Comparison of ENCODE assay signal across 8 cellular contexts in genomic region chr3:89107461-89108035, GRCh38. TPM values are rescaled to one million over a fixed set of nuclear protein-coding genes. Genes with fewer than 3 reads are reported as not detected.
A peak's percentile ranks its signal among the peaks of the same experiment; 100 is the strongest.
DNase-seq lines count a peak whose midpoint lies in the region; ATAC-seq and TF ChIP-seq lines count a peak whose summit lies in the region.

TSS of gene EPHA3 (plus strand) at chr3:89107621. CDS start at chr3:89107749, 128 bp downstream.

- H4K20me1 ChIP-seq in GM23338 (replicated peaks; ENCODE audit: insufficient read depth), result no peaks in the 10 kb centered on the region

- H3K36me3 ChIP-seq in ES-I3 (ENCODE audit: insufficient read depth, low read length) (no peaks in the 10 kb centered on the region), GM23338 (ENCODE audit: insufficient read depth) (no peaks in the 10 kb centered on the region), WERI-Rb-1 (no peaks in the 10 kb centered on the region), colonic mucosa (no peaks in the 10 kb centered on the region)

- DNase-seq in GM23338 (ENCODE audit: low spot score), result peak; percentile 84
- peak; percentile 57 for DNase-seq in KBM-7
- DNase-seq in WERI-Rb-1, result peak; percentile 86
- peak; percentile 73 for DNase-seq in colonic mucosa
- peak; percentile 65 for DNase-seq in kidney glomerular epithelial cell (lab: John Stamatoyannopoulos, UW)
- peak; percentile 14 to 46 (median 38) for DNase-seq in stimulated activated CD4-positive, alpha-beta T cell treated with anti-CD3 and anti-CD28 coated beads, Interleukin-12 subunit alpha, Interleukin-12 subunit beta, amount 100 ng/mL, for 48 hours (ENCODE audit: low read depth in 2 of 3, low spot score in 1 of 3)
- no peak for DNase-seq in cerebellar nuclear complex (lab: John Stamatoyannopoulos, UW)

- peak within 1 kb of the TSS; percentile 73 for H2AFZ ChIP-seq in GM23338

- H3K4me1 ChIP-seq in ES-I3 (ENCODE audit: insufficient read depth, low read length) (no peaks in the 10 kb centered on the region), GM23338 (ENCODE audit: insufficient read depth) (peaks cover 11% of the 10 kb centered on the region), colonic mucosa (no peaks in the 10 kb centered on the region)

- peak within 1 kb of the TSS; percentile 77 for H3K4me3 Mint-ChIP-seq in GM23338

- no peaks in the 10 kb centered on the region for H3K36me3 Mint-ChIP-seq in GM23338 (ENCODE audit: low read depth)

- H3K9me3 ChIP-seq in ES-I3 (ENCODE audit: control insufficient read depth, insufficient read depth, low read length) (no peaks in the 10 kb centered on the region), WERI-Rb-1 (ENCODE audit: severe bottlenecking) (no peaks in the 10 kb centered on the region), colonic mucosa (no peaks in the 10 kb centered on the region)

- intact Hi-C loops in colonic mucosa (cut with DNase I), result no loop called here

- H3K27me3 Mint-ChIP-seq in GM23338 (ENCODE audit: insufficient read depth, low read depth, poor library complexity), result peaks cover 13% of the 10 kb centered on the region

- H3K9ac ChIP-seq in ES-I3 (ENCODE audit: low read depth, low read length) (peak within 1 kb of the TSS; percentile 43), colonic mucosa (ENCODE audit: low read depth in 2 of 2, low read length in 2 of 2) (peak within 1 kb of the TSS in 1 of 2 donors; percentile 55)

- TF ChIP-seq CTCF in GM23338 (conservative IDR thresholded peaks at IDR 0.05; ENCODE audit: low read depth in 2 of 2) (no peak), WERI-Rb-1 (IDR thresholded peaks at IDR 0.05; ENCODE audit: low read depth, low read length) (no peak), colonic mucosa (IDR thresholded peaks at IDR 0.05) (no peak)

- H3K27ac Mint-ChIP-seq in GM23338, result no peak within 1 kb of the TSS

- ATAC-seq in GM23338, result peak; percentile 99

- H3K9me2 ChIP-seq in GM23338 (ENCODE audit: insufficient read depth), result no peaks in the 10 kb centered on the region

- H3K27me3 ChIP-seq in GM23338 (ENCODE audit: insufficient read depth), result peaks cover 44% of the 10 kb centered on the region
- no peaks in the 10 kb centered on the region for H3K27me3 ChIP-seq in WERI-Rb-1 (ENCODE audit: insufficient read depth, low read depth, severe bottlenecking)
- H3K27me3 ChIP-seq in colonic mucosa, result no peaks in the 10 kb centered on the region

- H3K4me3 ChIP-seq in GM23338, result peak within 1 kb of the TSS; percentile 51
- H3K4me3 ChIP-seq in WERI-Rb-1 (ENCODE audit: low read depth, low read length), result peak within 1 kb of the TSS; percentile 45
- H3K4me3 ChIP-seq in colonic mucosa, result peak within 1 kb of the TSS; percentile 29

- H3K27ac ChIP-seq in GM23338 (ENCODE audit: low read depth) (no peak within 1 kb of the TSS), WERI-Rb-1 (no peak within 1 kb of the TSS), colonic mucosa (no peak within 1 kb of the TSS)

- no peaks in the 10 kb centered on the region for H3K9me3 Mint-ChIP-seq in GM23338

- H3F3A ChIP-seq in GM23338 (replicated peaks; ENCODE audit: low read depth), result no peaks in the 10 kb centered on the region

- H3K4me1 Mint-ChIP-seq in GM23338, result peaks cover 9% of the 10 kb centered on the region; the same call in 2 of the 3 replicates

- H3K79me2 ChIP-seq in GM23338 (replicated peaks; ENCODE audit: insufficient read depth), result no peaks in the 10 kb centered on the region

- in situ Hi-C loops in KBM-7 (cut with MboI; ENCODE audit: low pct_unique_long_range_greater_than_20kb, low sequenced_read_pairs), result no loop called here

- peak within 1 kb of the TSS; percentile 77 for H3K4me2 ChIP-seq in GM23338

TF ChIP-seq in GM23338, 12 proteins besides CTCF, POLR2A, EP300 and RAD21 (continues in another document):
- no peak for TF ChIP-seq ZNF462 (CRISPR knock-in tag; IDR thresholded peaks at IDR 0.05)
- peak; percentile 60 for TF ChIP-seq CREB1 (CRISPR knock-in tag; IDR thresholded peaks at IDR 0.05; ENCODE audit: low read depth)
- no peak for TF ChIP-seq JUNB (IDR thresholded peaks at IDR 0.05; ENCODE audit: unreplicated experiment)
- TF ChIP-seq NANOG (IDR thresholded peaks at IDR 0.05; ENCODE audit: borderline replicate concordance), result no peak
- no peak for TF ChIP-seq ETS1 (IDR thresholded peaks at IDR 0.05)

RNA-seq across cellular contexts. Expression of gene EPHA3, which starts in this region (rescaled TPM):
- 0.21 and 0.47 TPM in 2 replicates for total RNA-seq in GM23338 (2014; rRNA removed; shearing (Covaris generic))
- 0.05 TPM in 1 of 2 replicates, not detected in the other for polyA plus RNA-seq in GM23338 (2016; fragmentation: Nextera tagmentation; extraction: Ambion mirVana)
- 1 to 10 TPM; 1.7 to 2.4 TPM for total RNA-seq in colonic mucosa

Comparison
In these comparisons a context has a peak if more than half of its experiments do, and no peak if none do; other contexts are left out.
1. Peak in DNase-seq, ATAC-seq, H3K4me3 ChIP-seq and H3K4me2 ChIP-seq in GM23338; RNA of the gene not detected or under 1 TPM.
2. DNase-seq: peak in KBM-7 (single experiment), WERI-Rb-1 (single experiment), colonic mucosa (single experiment), kidney glomerular epithelial cell (single experiment) and stimulated activated CD4-positive, alpha-beta T cell treated with anti-CD3 and anti-CD28 coated beads, Interleukin-12 subunit alpha, Interleukin-12 subunit beta, amount 100 ng/mL, for 48 hours (3 of 3); none in cerebellar nuclear complex (0 of 2).
3. Peak in every context shown above with its lines, with median percentiles within 50 percentile points of each other: H3K4me3 ChIP-seq.